Comparison of ENCODE assay signal across 13 cellular contexts in genomic region chr11:94597896-94598295, GRCh38. TPM values are rescaled to one million over a fixed set of nuclear protein-coding genes. Genes with fewer than 3 reads are reported as not detected.
DNase-seq lines count a peak whose midpoint lies in the region; ATAC-seq and TF ChIP-seq lines count a peak whose summit lies in the region.
"Had no signal": no experiment of that assay in that cellular context is flagged by ENCODE, and none has a peak within 500 bp of the region (broad histone marks: within the 10 kb centered on the region; RNA-seq: fewer than 3 reads in every experiment).

No MANE protein-coding gene starts in this region.

- H3K4me1 Mint-ChIP-seq in activated CD8-positive, alpha-beta T cell treated with anti-CD3 and anti-CD28 coated beads for 36 hours (ENCODE audit: low read depth), result no peaks in the 10 kb centered on the region
- H3K4me1 Mint-ChIP-seq in activated CD8-positive, alpha-beta T cell treated with anti-CD3 and anti-CD28 coated beads, Interleukin-2, amount 10 ng/mL, durations not matched to agents 7 days and 5 days (ENCODE audit: low read depth), result no peaks in the 10 kb centered on the region

- H3K36me3 ChIP-seq in effector memory CD4-positive, alpha-beta T cell (ENCODE audit: control insufficient read depth, insufficient read depth, low read length), result no peaks in the 10 kb centered on the region
- H3K36me3 ChIP-seq: prostate gland had no signal

- CTCF ChIA-PET in activated CD8-positive, alpha-beta T cell treated with anti-CD3 and anti-CD28 coated beads for 36 hours (lab: Charles Lee), result no interaction called here
- CTCF ChIA-PET in activated CD8-positive, alpha-beta T cell treated with anti-CD3 and anti-CD28 coated beads, Interleukin-2, amount 10 ng/mL, durations not matched to agents 7 days and 5 days (lab: Charles Lee), result no interaction called here

- H3K27me3 ChIP-seq in effector memory CD4-positive, alpha-beta T cell (replicated peaks; ENCODE audit: control insufficient read depth, insufficient read depth, low read length, poor library complexity, severe bottlenecking), result no peaks in the 10 kb centered on the region

- peak; percentile 1 for DNase-seq in activated CD8-positive, alpha-beta T cell treated with anti-CD3 and anti-CD28 coated beads for 36 hours
- no peak for DNase-seq in activated CD8-positive, alpha-beta T cell treated with anti-CD3 and anti-CD28 coated beads, Interleukin-2, amount 10 ng/mL, durations not matched to agents 7 days and 5 days
- peak; percentile 72 for DNase-seq in OCI-M1 (lab: John Stamatoyannopoulos, UW)
- peak; percentile 28 for DNase-seq in fibroblast of pulmonary artery (ENCODE audit: low read depth)
- no peak for DNase-seq in effector memory CD4-positive, alpha-beta T cell
- DNase-seq in ecto neural progenitor cell (ENCODE audit: low spot score), result no peak
- DNase-seq: NCI-H2171 treated with DMSO at 0.1 percent for 48 hours, T-cell had no signal

- no peaks in the 10 kb centered on the region for H3K27me3 Mint-ChIP-seq in activated CD8-positive, alpha-beta T cell treated with anti-CD3 and anti-CD28 coated beads for 36 hours
- no peaks in the 10 kb centered on the region for H3K27me3 Mint-ChIP-seq in activated CD8-positive, alpha-beta T cell treated with anti-CD3 and anti-CD28 coated beads, Interleukin-2, amount 10 ng/mL, durations not matched to agents 7 days and 5 days (ENCODE audit: low read depth)
- H3K27me3 Mint-ChIP-seq: B cell, brain, T-cell had no signal

- H3K27ac ChIP-seq in effector memory CD4-positive, alpha-beta T cell (ENCODE audit: insufficient read depth, low read length, poor library complexity, severe bottlenecking), result no peak overlapping the region
- H3K27ac ChIP-seq: prostate gland had no signal

- no peaks in the 10 kb centered on the region for H3K9me3 Mint-ChIP-seq in activated CD8-positive, alpha-beta T cell treated with anti-CD3 and anti-CD28 coated beads for 36 hours
- H3K9me3 Mint-ChIP-seq in activated CD8-positive, alpha-beta T cell treated with anti-CD3 and anti-CD28 coated beads, Interleukin-2, amount 10 ng/mL, durations not matched to agents 7 days and 5 days (ENCODE audit: insufficient read depth), result no peaks in the 10 kb centered on the region
- H3K9me3 Mint-ChIP-seq: T-cell had no signal

- H3K4me3 ChIP-seq in fibroblast of pulmonary artery (replicated peaks; ENCODE audit: low read depth, low read length), result no peak overlapping the region
- H3K4me3 ChIP-seq in effector memory CD4-positive, alpha-beta T cell (ENCODE audit: insufficient read depth, low read depth, low read length, poor library complexity, severe bottlenecking), result no peak overlapping the region
- H3K4me3 ChIP-seq: prostate gland had no signal

- TF ChIP-seq CTCF in activated CD8-positive, alpha-beta T cell treated with anti-CD3 and anti-CD28 coated beads for 36 hours (IDR thresholded peaks at IDR 0.05), result no peak
- TF ChIP-seq CTCF in fibroblast of pulmonary artery (IDR thresholded peaks at IDR 0.05; ENCODE audit: low read length, missing control alignments), result peak; percentile 1

- H3K36me3 Mint-ChIP-seq in activated CD8-positive, alpha-beta T cell treated with anti-CD3 and anti-CD28 coated beads for 36 hours (ENCODE audit: low read depth), result no peaks in the 10 kb centered on the region
- H3K36me3 Mint-ChIP-seq in activated CD8-positive, alpha-beta T cell treated with anti-CD3 and anti-CD28 coated beads, Interleukin-2, amount 10 ng/mL, durations not matched to agents 7 days and 5 days (ENCODE audit: low read depth), result no peaks in the 10 kb centered on the region
- H3K36me3 Mint-ChIP-seq: brain had no signal

- H3K4me3 Mint-ChIP-seq in activated CD8-positive, alpha-beta T cell treated with anti-CD3 and anti-CD28 coated beads for 36 hours, result no peak overlapping the region
- no peak overlapping the region for H3K4me3 Mint-ChIP-seq in activated CD8-positive, alpha-beta T cell treated with anti-CD3 and anti-CD28 coated beads, Interleukin-2, amount 10 ng/mL, durations not matched to agents 7 days and 5 days
- H3K4me3 Mint-ChIP-seq: B cell, brain, T-cell had no signal

- POLR2A ChIA-PET in activated CD8-positive, alpha-beta T cell treated with anti-CD3 and anti-CD28 coated beads for 36 hours (lab: Charles Lee), result no interaction called here
- POLR2A ChIA-PET in activated CD8-positive, alpha-beta T cell treated with anti-CD3 and anti-CD28 coated beads, Interleukin-2, amount 10 ng/mL, durations not matched to agents 7 days and 5 days (lab: Charles Lee), result no interaction called here

- intact Hi-C loops in activated CD8-positive, alpha-beta T cell treated with anti-CD3 and anti-CD28 coated beads for 36 hours (cut with micrococcal nuclease), result no loop called here

- H3K4me1 ChIP-seq in effector memory CD4-positive, alpha-beta T cell (ENCODE audit: control insufficient read depth, insufficient read depth, low read length, poor library complexity, severe bottlenecking), result no peaks in the 10 kb centered on the region
- H3K4me1 ChIP-seq: prostate gland had no signal

- H3K27ac Mint-ChIP-seq in activated CD8-positive, alpha-beta T cell treated with anti-CD3 and anti-CD28 coated beads for 36 hours, result no peak overlapping the region
- H3K27ac Mint-ChIP-seq in activated CD8-positive, alpha-beta T cell treated with anti-CD3 and anti-CD28 coated beads, Interleukin-2, amount 10 ng/mL, durations not matched to agents 7 days and 5 days, result no peak overlapping the region
- H3K27ac Mint-ChIP-seq: B cell, brain, T-cell had no signal

- ATAC-seq in activated CD8-positive, alpha-beta T cell treated with anti-CD3 and anti-CD28 coated beads for 36 hours, result no peak
- no peak for ATAC-seq in activated CD8-positive, alpha-beta T cell treated with anti-CD3 and anti-CD28 coated beads, Interleukin-2, amount 10 ng/mL, durations not matched to agents 7 days and 5 days
- ATAC-seq in GM21360 (IDR thresholded peaks at IDR 0.05; ENCODE audit: unreplicated experiment), result no peak
- ATAC-seq in HG03460 (IDR thresholded peaks at IDR 0.05; ENCODE audit: unreplicated experiment), result no peak
- ATAC-seq: T-cell had no signal

- H3K9me3 ChIP-seq in effector memory CD4-positive, alpha-beta T cell (ENCODE audit: control insufficient read depth, low read length), result no peaks in the 10 kb centered on the region
- H3K9me3 ChIP-seq: prostate gland had no signal

RNA-seq across cellular contexts. Expression of gene PIWIL4, which starts 30.7 kb away (rescaled TPM):
- total RNA-seq in activated CD8-positive, alpha-beta T cell treated with anti-CD3 and anti-CD28 coated beads for 36 hours, result under 1 TPM; 0.36 to 0.50 TPM
- total RNA-seq in activated CD8-positive, alpha-beta T cell treated with anti-CD3 and anti-CD28 coated beads, Interleukin-2, amount 10 ng/mL, durations not matched to agents 7 days and 5 days, result under 1 TPM; 0.39 to 0.53 TPM

RNA-seq across cellular contexts. Expression of gene FUT4, which starts 54.2 kb away (rescaled TPM):
- total RNA-seq in activated CD8-positive, alpha-beta T cell treated with anti-CD3 and anti-CD28 coated beads for 36 hours, result 1 to 10 TPM; 3.9 TPM
- 1 to 10 TPM; 6.5 to 7.0 TPM for total RNA-seq in activated CD8-positive, alpha-beta T cell treated with anti-CD3 and anti-CD28 coated beads, Interleukin-2, amount 10 ng/mL, durations not matched to agents 7 days and 5 days

Comparison
In these comparisons a context has a peak if more than half of its experiments do, and no peak if none do; other contexts are left out.
1. DNase-seq: peak in activated CD8-positive, alpha-beta T cell treated with anti-CD3 and anti-CD28 coated beads for 36 hours (single experiment), OCI-M1 (single experiment) and fibroblast of pulmonary artery (single experiment); none in activated CD8-positive, alpha-beta T cell treated with anti-CD3 and anti-CD28 coated beads, Interleukin-2, amount 10 ng/mL, durations not matched to agents 7 days and 5 days (single experiment), effector memory CD4-positive, alpha-beta T cell (0 of 3) and ecto neural progenitor cell (single experiment).